1 cellular context compared by ENCODE assay signal in genomic region chr16:88446061-88446460, GRCh38.
TF ChIP-seq lines count a peak whose summit lies in the region.

No MANE protein-coding gene starts in this region.

TF ChIP-seq in HepG2, 621 proteins besides CTCF, POLR2A, EP300 and RAD21:
- TF ChIP-seq ZNF407 (CRISPR knock-in tag; IDR thresholded peaks at IDR 0.05; ENCODE audit: not compliant biosample characterization) (no peak), ZNF776 (CRISPR knock-in tag; IDR thresholded peaks at IDR 0.05) (0 out of 2 replicates have a peak, but pooled peaks have one; percentile 28), KDM5B (CRISPR knock-in tag; IDR thresholded peaks at IDR 0.05; ENCODE audit: borderline replicate concordance) (0 out of 2 replicates have a peak, but pooled peaks have one; percentile 27), DBP (CRISPR knock-in tag; IDR thresholded peaks at IDR 0.05; ENCODE audit: not compliant biosample characterization) (no peak), ZUFSP (CRISPR knock-in tag; IDR thresholded peaks at IDR 0.05; ENCODE audit: borderline replicate concordance) (no peak), HNRNPL (IDR thresholded peaks at IDR 0.05; ENCODE audit: low read depth, low read length) (0 out of 2 replicates have a peak, but pooled peaks have one; percentile 18), ELF3 (CRISPR knock-in tag; IDR thresholded peaks at IDR 0.05) (no peak), ASH2L (IDR thresholded peaks at IDR 0.05; ENCODE audit: insufficient read length, low read depth, low read length) (no peak), ETV5 (CRISPR knock-in tag; IDR thresholded peaks at IDR 0.05; ENCODE audit: borderline replicate concordance) (no peak)
